8 cellular contexts compared by ENCODE assay signal in genomic region chr2:240513544-240514287, GRCh38. TPM values are rescaled to one million over a fixed set of nuclear protein-coding genes. Genes with fewer than 3 reads are reported as not detected.
A peak's percentile ranks its signal among the peaks of the same experiment; 100 is the strongest.
DNase-seq lines count a peak whose midpoint lies in the region; ATAC-seq, FAIRE-seq and TF ChIP-seq lines count a peak whose summit lies in the region.

No MANE protein-coding gene starts in this region.

- H3K4me1 ChIP-seq in BLaER1 (peaks cover 15% of the 10 kb centered on the region), pancreas (no peaks in the 10 kb centered on the region), tibial nerve (peaks cover 0 to 6% (median 0%) of the 10 kb centered on the region in 4 donors)

- H3K27ac ChIP-seq in BLaER1, result no peak overlapping the region
- no peak overlapping the region for H3K27ac ChIP-seq in pancreas
- H3K27ac ChIP-seq in tibial nerve, result no peak overlapping the region

- FAIRE-seq in GM19239 (lab: Jason Lieb, UNC), result peak; percentile 94
- no peak for FAIRE-seq in frontal cortex (lab: Jason Lieb, UNC)
- FAIRE-seq in pancreas (lab: Jason Lieb, UNC), result no peak

- H3K27me3 ChIP-seq in BLaER1, result no peaks in the 10 kb centered on the region
- no peaks in the 10 kb centered on the region for H3K27me3 ChIP-seq in pancreas
- no peaks in the 10 kb centered on the region for H3K27me3 ChIP-seq in tibial nerve

- TF ChIP-seq EP300 in tibial nerve (IDR thresholded peaks at IDR 0.05), result no peak

- H3K9ac ChIP-seq in BLaER1, result no peak overlapping the region

- H3K9me3 ChIP-seq in BLaER1 (no peaks in the 10 kb centered on the region), pancreas (no peaks in the 10 kb centered on the region), tibial nerve (no peaks in the 10 kb centered on the region)

- intact Hi-C loops in pancreas (cut with DNase I), result no loop called here

- DNase-seq in GM19239 (ENCODE audit: insufficient read length, low spot score) (peak; percentile 94), SIG-M5 (lab: John Stamatoyannopoulos, UW) (peak; percentile 6), frontal cortex (ENCODE audit: low spot score in 2 of 2) (peak; percentile 55 to 81), pancreas (peak; percentile 63 to 90 (median 82)), tibial nerve (ENCODE audit: low spot score in 2 of 2) (peak; percentile 64 to 85)
- peak; percentile 94 for DNase-seq in activated effector memory CD4-positive, alpha-beta T cell treated with anti-CD3 and anti-CD28 coated beads, Interleukin-2, amount 50 U/mL, for 16 hours

- H3K4me2 ChIP-seq in BLaER1, result peak overlapping the region; percentile 41; the same call in 1 of the 2 replicates

- ATAC-seq in HG03342 (IDR thresholded peaks at IDR 0.05; ENCODE audit: unreplicated experiment), result peak; percentile 95
- peak; percentile 93 to 99 (median 98) for ATAC-seq in pancreas

- H4K20me1 ChIP-seq in BLaER1, result peaks cover 14% of the 10 kb centered on the region; the same call in 1 of the 2 replicates

- peaks cover 60% of the 10 kb centered on the region for H3K36me3 ChIP-seq in BLaER1
- H3K36me3 ChIP-seq in pancreas, result no peaks in the 10 kb centered on the region
- peaks cover 0 to 40% (median 0%) of the 10 kb centered on the region in 3 donors for H3K36me3 ChIP-seq in tibial nerve

- TF ChIP-seq POLR2A in tibial nerve (IDR thresholded peaks at IDR 0.05), result no peak

- TF ChIP-seq CTCF in pancreas (IDR thresholded peaks at IDR 0.05) (peak; percentile 59 to 75 (median 70)), tibial nerve (IDR thresholded peaks at IDR 0.05) (peak; percentile 59 to 80 (median 72))

- H3K4me3 ChIP-seq in BLaER1 (no peak overlapping the region), pancreas (no peak overlapping the region), tibial nerve (no peak overlapping the region)

- WGBS in pancreas, 2 donors, result 39 to 43% methylated on average over 13 of the region's 13 CpGs
- 31 to 40% methylated on average over 12 to 13 of the region's 13 CpGs for WGBS in tibial nerve, 2 donors

RNA-seq across cellular contexts. Expression of gene ANKMY1, which starts 44.1 kb away (rescaled TPM):
- total RNA-seq in frontal cortex (4.9 TPM), pancreas (10 to 100 TPM in 4 of 6 donors, 1 to 10 TPM in 2; 6.9 to 11.8 (median 10.3) TPM), tibial nerve (10 to 100 TPM; 14.2 to 24.0 (median 21.4) TPM)
- 10 to 100 TPM; 11.3 to 20.1 TPM for polyA plus RNA-seq in pancreas

RNA-seq across cellular contexts. Expression of gene DUSP28, which starts 46.4 kb away (rescaled TPM):
- total RNA-seq in frontal cortex (9.8 TPM), pancreas (1 to 10 TPM; 1.6 to 3.5 (median 2.4) TPM), tibial nerve (10 to 100 TPM in 1 of 4 donors, 1 to 10 TPM in 3; 4.5 to 16.1 (median 7.2) TPM)
- polyA plus RNA-seq in pancreas, result 1 to 10 TPM; 2.6 to 5.0 TPM

RNA-seq across cellular contexts. Expression of gene RNPEPL1, which starts 54.6 kb away (rescaled TPM):
- total RNA-seq in frontal cortex, result 4.5 TPM
- 10 to 100 TPM; 37.1 to 48.5 (median 39.6) TPM for total RNA-seq in pancreas
- polyA plus RNA-seq in pancreas, result 100 to 1,000 TPM in 1 of 2 donors, 10 to 100 TPM in 1; 80.3 to 195 TPM
- total RNA-seq in tibial nerve, result 10 to 100 TPM; 55.3 to 90.6 (median 64.0) TPM

Comparison
In these comparisons a context has a peak if more than half of its experiments do, and no peak if none do; other contexts are left out.
1. DNase-seq: peak in every context shown above with its lines; median percentile 94 in GM19239; 94 in activated effector memory CD4-positive, alpha-beta T cell treated with anti-CD3 and anti-CD28 coated beads, Interleukin-2, amount 50 U/mL, for 16 hours; 82 in pancreas; 74 in tibial nerve; 68 in frontal cortex; 6 in SIG-M5.